ENCODE assay signal across 17 cellular contexts in genomic region chr1:106675558-106675957, GRCh38.
DNase-seq lines count a peak whose midpoint lies in the region; ATAC-seq and TF ChIP-seq lines count a peak whose summit lies in the region.
"Had no signal": no experiment of that assay in that cellular context is flagged by ENCODE, and none has a peak within 500 bp of the region (broad histone marks: within the 10 kb centered on the region; RNA-seq: fewer than 3 reads in every experiment).

No MANE protein-coding gene starts in this region.

- H3K4me3 Mint-ChIP-seq in stimulated activated naive CD8-positive, alpha-beta T cell treated with anti-CD3 and anti-CD28 coated beads, Interleukin-15, amount 100 ng/mL, for 72 hours, result no peak overlapping the region
- no peak overlapping the region for H3K4me3 Mint-ChIP-seq in activated T-helper 2 cell treated with anti-CD3 and anti-CD28 coated beads, Interferon-gamma antibody, Interleukin-2, Interleukin-4, amounts not matched to agents 10 μg/mL and 5 μg/mL and 100 μg/mL, durations not matched to agents 14 hours and 24 hours and 36 hours (ENCODE audit: low read depth)
- H3K4me3 Mint-ChIP-seq: B cell; CD4-positive, CD25-positive, alpha-beta regulatory T cell; CD8-positive, alpha-beta memory T cell; IgD-negative memory B cell had no signal

- H3K27me3 Mint-ChIP-seq in stimulated activated naive CD8-positive, alpha-beta T cell treated with anti-CD3 and anti-CD28 coated beads, Interleukin-15, amount 100 ng/mL, for 72 hours, result no peaks in the 10 kb centered on the region
- H3K27me3 Mint-ChIP-seq in activated T-helper 2 cell treated with anti-CD3 and anti-CD28 coated beads, Interferon-gamma antibody, Interleukin-2, Interleukin-4, amounts not matched to agents 10 μg/mL and 5 μg/mL and 100 μg/mL, durations not matched to agents 14 hours and 24 hours and 36 hours (ENCODE audit: low read depth), result no peaks in the 10 kb centered on the region
- H3K27me3 Mint-ChIP-seq: B cell; CD4-positive, CD25-positive, alpha-beta regulatory T cell; CD8-positive, alpha-beta memory T cell; IgD-negative memory B cell had no signal

- DNase-seq in SK-N-MC (ENCODE audit: low read depth, low spot score), result no peak
- DNase-seq in epithelial cell of esophagus (ENCODE audit: low read depth), result peak; percentile 39
- peak; percentile 20 for DNase-seq in renal cortical epithelial cell (ENCODE audit: low read depth)
- no peak for DNase-seq in right atrium auricular region (ENCODE audit: low spot score)
- no peak for DNase-seq in stimulated activated naive CD8-positive, alpha-beta T cell treated with anti-CD3 and anti-CD28 coated beads, Interleukin-15, amount 100 ng/mL, for 72 hours
- DNase-seq in NCI-H226, result no peak
- no peak for DNase-seq in activated T-helper 2 cell treated with anti-CD3 and anti-CD28 coated beads, Interferon-gamma antibody, Interleukin-2, Interleukin-4, amounts not matched to agents 10 μg/mL and 5 μg/mL and 100 μg/mL, durations not matched to agents 14 hours and 24 hours and 36 hours (ENCODE audit: low spot score)
- DNase-seq: 8988T; C1 segment of cervical spinal cord; CD4-positive, CD25-positive, alpha-beta regulatory T cell; CD8-positive, alpha-beta memory T cell; COR-L47; HCEC 1CT had no signal

- H3K4me1 Mint-ChIP-seq in stimulated activated naive CD8-positive, alpha-beta T cell treated with anti-CD3 and anti-CD28 coated beads, Interleukin-15, amount 100 ng/mL, for 72 hours, result no peaks in the 10 kb centered on the region
- no peaks in the 10 kb centered on the region for H3K4me1 Mint-ChIP-seq in activated T-helper 2 cell treated with anti-CD3 and anti-CD28 coated beads, Interferon-gamma antibody, Interleukin-2, Interleukin-4, amounts not matched to agents 10 μg/mL and 5 μg/mL and 100 μg/mL, durations not matched to agents 14 hours and 24 hours and 36 hours (ENCODE audit: low read depth)
- H3K4me1 Mint-ChIP-seq: B cell; CD4-positive, CD25-positive, alpha-beta regulatory T cell; CD8-positive, alpha-beta memory T cell; IgD-negative memory B cell had no signal

- no peak for ATAC-seq in stimulated activated naive CD8-positive, alpha-beta T cell treated with anti-CD3 and anti-CD28 coated beads, Interleukin-15, amount 100 ng/mL, for 72 hours
- ATAC-seq: HepG2 had no signal

- no peaks in the 10 kb centered on the region for H4K20me1 ChIP-seq in BLaER1 treated with 17β-estradiol and CSF1 and Interleukin-3, amounts not matched to agents 10 nM and 100 nM

- H3K9me3 Mint-ChIP-seq in stimulated activated naive CD8-positive, alpha-beta T cell treated with anti-CD3 and anti-CD28 coated beads, Interleukin-15, amount 100 ng/mL, for 72 hours, result peaks cover 0 to 13% of the 10 kb centered on the region in 2 donors
- H3K9me3 Mint-ChIP-seq in activated T-helper 2 cell treated with anti-CD3 and anti-CD28 coated beads, Interferon-gamma antibody, Interleukin-2, Interleukin-4, amounts not matched to agents 10 μg/mL and 5 μg/mL and 100 μg/mL, durations not matched to agents 14 hours and 24 hours and 36 hours, result peaks cover 4% of the 10 kb centered on the region

- no peak overlapping the region for H3K4me3 ChIP-seq in BLaER1 treated with 17β-estradiol and CSF1 and Interleukin-3, amounts not matched to agents 10 nM and 100 nM
- H3K4me3 ChIP-seq in SK-N-MC, result peak overlapping the region; percentile 65
- H3K4me3 ChIP-seq in epithelial cell of esophagus (ENCODE audit: low read length), result no peak overlapping the region
- H3K4me3 ChIP-seq in right atrium auricular region, result no peak overlapping the region

- H3K9ac ChIP-seq in BLaER1 treated with 17β-estradiol and CSF1 and Interleukin-3, amounts not matched to agents 10 nM and 100 nM, result no peak overlapping the region
- H3K9ac ChIP-seq in SK-N-MC (ENCODE audit: insufficient read length), result no peak overlapping the region

- no peaks in the 10 kb centered on the region for H3K36me3 ChIP-seq in BLaER1 treated with 17β-estradiol and CSF1 and Interleukin-3, amounts not matched to agents 10 nM and 100 nM
- H3K36me3 ChIP-seq in SK-N-MC (ENCODE audit: insufficient read depth, low read length) (no peaks in the 10 kb centered on the region), right atrium auricular region (no peaks in the 10 kb centered on the region)

- H3K4me1 ChIP-seq in BLaER1 treated with 17β-estradiol and CSF1 and Interleukin-3, amounts not matched to agents 10 nM and 100 nM, result peaks cover 0 to 12% (median 8%) of the 10 kb centered on the region in 10 experiments; a peak in 11 of 20 replicates
- no peaks in the 10 kb centered on the region for H3K4me1 ChIP-seq in right atrium auricular region

- H3K27ac Mint-ChIP-seq in stimulated activated naive CD8-positive, alpha-beta T cell treated with anti-CD3 and anti-CD28 coated beads, Interleukin-15, amount 100 ng/mL, for 72 hours, result no peak overlapping the region
- no peak overlapping the region for H3K27ac Mint-ChIP-seq in activated T-helper 2 cell treated with anti-CD3 and anti-CD28 coated beads, Interferon-gamma antibody, Interleukin-2, Interleukin-4, amounts not matched to agents 10 μg/mL and 5 μg/mL and 100 μg/mL, durations not matched to agents 14 hours and 24 hours and 36 hours
- H3K27ac Mint-ChIP-seq: B cell; CD4-positive, CD25-positive, alpha-beta regulatory T cell; CD8-positive, alpha-beta memory T cell; IgD-negative memory B cell had no signal

- no peaks in the 10 kb centered on the region for H3K36me3 Mint-ChIP-seq in activated T-helper 2 cell treated with anti-CD3 and anti-CD28 coated beads, Interferon-gamma antibody, Interleukin-2, Interleukin-4, amounts not matched to agents 10 μg/mL and 5 μg/mL and 100 μg/mL, durations not matched to agents 14 hours and 24 hours and 36 hours (ENCODE audit: low read depth)
- H3K36me3 Mint-ChIP-seq: CD4-positive, CD25-positive, alpha-beta regulatory T cell; CD8-positive, alpha-beta memory T cell; IgD-negative memory B cell had no signal

- no peaks in the 10 kb centered on the region for H3K27me3 ChIP-seq in BLaER1 treated with 17β-estradiol and CSF1 and Interleukin-3, amounts not matched to agents 10 nM and 100 nM
- no peaks in the 10 kb centered on the region for H3K27me3 ChIP-seq in right atrium auricular region

- intact Hi-C loops in activated T-helper 2 cell treated with anti-CD3 and anti-CD28 coated beads, Interferon-gamma antibody, Interleukin-2, Interleukin-4, amounts not matched to agents 10 μg/mL and 5 μg/mL and 100 μg/mL, durations not matched to agents 14 hours and 24 hours and 36 hours (cut with micrococcal nuclease), result no loop called here

- TF ChIP-seq CTCF in epithelial cell of esophagus (IDR thresholded peaks at IDR 0.05; ENCODE audit: insufficient read depth, low read depth, low read length, missing control alignments) (no peak), right atrium auricular region (IDR thresholded peaks at IDR 0.05) (no peak)

- no peaks in the 10 kb centered on the region for H3K9me3 ChIP-seq in BLaER1 treated with 17β-estradiol and CSF1 and Interleukin-3, amounts not matched to agents 10 nM and 100 nM (replicated peaks in 1 of 11)
- no peaks in the 10 kb centered on the region for H3K9me3 ChIP-seq in SK-N-MC (ENCODE audit: low read depth, low read length)
- no peaks in the 10 kb centered on the region for H3K9me3 ChIP-seq in right atrium auricular region

- peak overlapping the region in 6 of 11 experiments; percentile 14 to 64 (median 48); a peak in 8 of 22 replicates for H3K4me2 ChIP-seq in BLaER1 treated with 17β-estradiol and CSF1 and Interleukin-3, amounts not matched to agents 10 nM and 100 nM

- H3K27ac ChIP-seq in BLaER1 treated with 17β-estradiol and CSF1 and Interleukin-3, amounts not matched to agents 10 nM and 100 nM, result no peak overlapping the region
- H3K27ac ChIP-seq in SK-N-MC (peak overlapping the region; percentile 83), right atrium auricular region (no peak overlapping the region)

Comparison
In these comparisons a context has a peak if more than half of its experiments do, and no peak if none do; other contexts are left out.
1. DNase-seq: peak in epithelial cell of esophagus (single experiment) and renal cortical epithelial cell (single experiment); none in SK-N-MC (single experiment), right atrium auricular region (single experiment), stimulated activated naive CD8-positive, alpha-beta T cell treated with anti-CD3 and anti-CD28 coated beads, Interleukin-15, amount 100 ng/mL, for 72 hours (0 of 2), NCI-H226 (single experiment) and activated T-helper 2 cell treated with anti-CD3 and anti-CD28 coated beads, Interferon-gamma antibody, Interleukin-2, Interleukin-4, amounts not matched to agents 10 μg/mL and 5 μg/mL and 100 μg/mL, durations not matched to agents 14 hours and 24 hours and 36 hours (single experiment).